In genomic region chr2:35125871-35126270, GRCh38 we compare ENCODE assay signal across 35 cellular contexts.
"Had no signal": no experiment of that assay in that cellular context is flagged by ENCODE, and none has a peak within 500 bp of the region (broad histone marks: within the 10 kb centered on the region; RNA-seq: fewer than 3 reads in every experiment).

No MANE protein-coding gene starts in this region.

- H3K27me3 ChIP-seq: MG63 had no signal

- H3K9me3 ChIP-seq: MG63 had no signal

- H3K36me3 ChIP-seq: MG63 had no signal

- H3K4me3 ChIP-seq: MG63 had no signal

- DNase-seq: Karpas-422, Kasumi-1, KG1, MG63, MV-4-11, NCI-H1048, NCI-H1092, NCI-H1092 treated with DMSO at 0.1 percent for 48 hours, NCI-H1105, NCI-H1105 treated with DMSO at 0.1 percent for 48 hours, NCI-H1417, NCI-H1417 treated with DMSO at 0.1 percent for 48 hours, NCI-H1436, NCI-H1436 treated with DMSO at 0.1 percent for 48 hours, NCI-H146, NCI-H1694, NCI-H1694 treated with DMSO at 0.1 percent for 48 hours, NCI-H187, NCI-H187 treated with DMSO at 0.1 percent for 48 hours, NCI-H1930, NCI-H2029, NCI-H2029 treated with DMSO at 0.1 percent for 48 hours, NCI-H2081, NCI-H2081 treated with DMSO at 0.1 percent for 48 hours, NCI-H2107, NCI-H2171, NCI-H2171 treated with DMSO at 0.1 percent for 48 hours, NCI-H2227 treated with DMSO at 0.1 percent for 48 hours, NCI-H226, NCI-H345, NCI-H446, NCI-H446 treated with DMSO at 0.1 percent for 48 hours, NCI-H510A, NCI-H510A treated with DMSO at 0.1 percent for 48 hours, NCI-H524 had no signal
